In the genomic region with DNA sequence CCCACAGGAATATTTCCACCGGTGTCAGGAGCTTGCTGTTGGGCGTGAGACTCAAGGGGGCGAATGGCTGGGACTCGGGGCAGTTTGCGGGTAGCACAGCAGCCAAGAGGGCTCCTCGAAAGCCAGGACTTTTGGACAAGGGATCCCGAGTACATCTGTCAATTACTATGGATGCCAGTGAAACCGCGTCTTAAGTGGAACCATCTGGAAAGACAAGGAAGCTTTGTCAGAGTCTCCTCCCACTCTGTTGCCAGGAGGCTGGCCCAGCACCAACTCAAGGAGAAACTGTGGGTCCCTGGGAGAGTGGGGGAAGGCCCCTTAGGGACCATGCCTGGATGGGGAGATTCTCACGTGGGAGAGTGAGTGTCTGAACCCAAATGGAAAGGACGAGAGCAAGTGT, we compare ENCODE assay signal across 20 cellular contexts. TPM values are rescaled to one million over a fixed set of nuclear protein-coding genes. Genes with fewer than 3 reads are reported as not detected.
DNase-seq lines count a peak whose midpoint lies in the region; ATAC-seq and TF ChIP-seq lines count a peak whose summit lies in the region.
"Had no signal": no experiment of that assay in that cellular context is flagged by ENCODE, and none has a peak within 500 bp of the region (broad histone marks: within the 10 kb centered on the region; RNA-seq: fewer than 3 reads in every experiment).

No MANE protein-coding gene starts in this region.

- in situ Hi-C loops in SK-MEL-5 (cut with HindIII; ENCODE audit: low pct_unique_long_range_greater_than_20kb, low sequenced_read_pairs) = no loop called here

- DNase-seq in DMS 273 (lab: John Stamatoyannopoulos, UW; ENCODE audit: unreplicated experiment) = peak; percentile 4
- no peak for DNase-seq in DMS 273 treated with DMSO at 0.1 percent for 48 hours (lab: John Stamatoyannopoulos, UW)
- peak; percentile 37 for DNase-seq in SK-MEL-5 (ENCODE audit: low read depth, low spot score)
- DNase-seq in fibroblast of mammary gland (ENCODE audit: low read depth) = peak; percentile 38
- DNase-seq in activated gamma-delta T cell (lab: John Stamatoyannopoulos, UW) = no peak
- DNase-seq in HCEC 1CT = no peak
- DNase-seq: CD8-positive, alpha-beta memory T cell; DMS79 treated with DMSO at 0.1 percent for 48 hours; GOT3; IMR-90; NCI-H1417; NCI-H187 treated with DMSO at 0.1 percent for 48 hours; NCI-H226; NCI-H82; PC-3 had no signal

- no peak for ATAC-seq in GM21423 (IDR thresholded peaks at IDR 0.05; ENCODE audit: unreplicated experiment)
- no peak for ATAC-seq in HG02798 (IDR thresholded peaks at IDR 0.05; ENCODE audit: poor library complexity, unreplicated experiment)
- ATAC-seq: GM12878, PC-3 had no signal

- TF ChIP-seq CTCF in fibroblast of mammary gland (conservative IDR thresholded peaks at IDR 0.05; ENCODE audit: control insufficient read depth, insufficient read depth, low read depth, low read length) = no peak

- no peak overlapping the region for H3K4me3 ChIP-seq in fibroblast of mammary gland (ENCODE audit: control insufficient read depth, low read depth, low read length)
- H3K4me3 ChIP-seq: BLaER1, GM12878 had no signal

RNA-seq across cellular contexts. Expression of gene C10orf143, which starts 57.1 kb away (rescaled TPM):
- 0.08 and 0.42 TPM in 2 replicates for total RNA-seq in SK-MEL-5 (2014; rRNA removed; shearing (Covaris generic))
- 0.40 and 1.6 TPM in 2 replicates for polyA plus RNA-seq in SK-MEL-5 (2015; cell fraction: cytosol; rRNA removed)
- 0.80 and 2.7 TPM in 2 replicates for polyA plus RNA-seq in SK-MEL-5 (2015; cell fraction: nucleus; rRNA removed)
- total RNA-seq: HT1080, PC-3 had no signal

Comparison
In these comparisons a context has a peak if more than half of its experiments do, and no peak if none do; other contexts are left out.
1. DNase-seq: peak in DMS 273 (single experiment), SK-MEL-5 (single experiment) and fibroblast of mammary gland (single experiment); none in DMS 273 treated with DMSO at 0.1 percent for 48 hours (single experiment), activated gamma-delta T cell (single experiment) and HCEC 1CT (single experiment).